In the genomic region with DNA sequence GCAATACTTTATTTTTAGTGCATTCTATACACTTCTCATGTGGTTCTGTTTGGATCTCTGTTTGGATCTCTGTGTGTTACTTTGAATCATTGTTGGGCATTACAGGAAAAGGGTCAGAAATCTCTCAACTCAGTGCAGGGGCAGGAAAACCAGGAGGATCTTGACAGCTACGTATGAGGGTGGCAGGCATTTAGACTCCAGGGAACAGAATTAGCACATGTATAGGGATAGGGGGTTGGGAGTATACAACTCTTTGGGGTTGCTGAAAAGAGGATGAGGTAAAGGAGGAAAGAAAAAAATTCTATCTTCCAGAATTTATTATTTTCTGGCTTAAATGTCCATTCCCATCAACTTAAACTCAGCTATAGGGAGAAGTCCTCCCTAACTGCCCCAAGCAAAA, we compare ENCODE assay signal across 17 cellular contexts.
"Had no signal": no experiment of that assay in that cellular context is flagged by ENCODE, and none has a peak within 500 bp of the region (broad histone marks: within the 10 kb centered on the region; RNA-seq: fewer than 3 reads in every experiment).

No MANE protein-coding gene starts in this region.

- H3K4me3 Mint-ChIP-seq: dendritic cell treated with granulocyte-macrophage colony-stimulating factor and Interleukin-4, amounts not matched to agents 40 ng/mL and 50 ng/mL, for 4 days; naive B cell had no signal

- FAIRE-seq: colon had no signal

- H3K36me3 ChIP-seq: right atrium auricular region, sigmoid colon, stomach, thoracic aorta, transverse colon had no signal

- H3K4me1 ChIP-seq: foreskin keratinocyte, right atrium auricular region, transverse colon had no signal

- H3K27ac Mint-ChIP-seq: dendritic cell treated with granulocyte-macrophage colony-stimulating factor and Interleukin-4, amounts not matched to agents 40 ng/mL and 50 ng/mL, for 4 days; naive B cell had no signal

- H3K27ac ChIP-seq: foreskin keratinocyte, right atrium auricular region, sigmoid colon, skin epidermis, stomach, thoracic aorta, transverse colon had no signal

- DNase-seq: foreskin keratinocyte; left colon; left ventricle myocardium superior; mesenchymal stem cell; midbrain; naive B cell; sigmoid colon; stimulated activated naive CD4-positive, alpha-beta T cell; stomach; substantia nigra; transverse colon had no signal

- ATAC-seq: foreskin keratinocyte, left colon, left ventricle myocardium superior had no signal

- H3K9me3 ChIP-seq: sigmoid colon, thoracic aorta had no signal

- H3K4me3 ChIP-seq: lung, right atrium auricular region, sigmoid colon, skin epidermis, stomach, thoracic aorta, transverse colon had no signal

- H3K27me3 ChIP-seq: right atrium auricular region had no signal
